Comparison of ENCODE assay signal across 13 cellular contexts in the genomic region with DNA sequence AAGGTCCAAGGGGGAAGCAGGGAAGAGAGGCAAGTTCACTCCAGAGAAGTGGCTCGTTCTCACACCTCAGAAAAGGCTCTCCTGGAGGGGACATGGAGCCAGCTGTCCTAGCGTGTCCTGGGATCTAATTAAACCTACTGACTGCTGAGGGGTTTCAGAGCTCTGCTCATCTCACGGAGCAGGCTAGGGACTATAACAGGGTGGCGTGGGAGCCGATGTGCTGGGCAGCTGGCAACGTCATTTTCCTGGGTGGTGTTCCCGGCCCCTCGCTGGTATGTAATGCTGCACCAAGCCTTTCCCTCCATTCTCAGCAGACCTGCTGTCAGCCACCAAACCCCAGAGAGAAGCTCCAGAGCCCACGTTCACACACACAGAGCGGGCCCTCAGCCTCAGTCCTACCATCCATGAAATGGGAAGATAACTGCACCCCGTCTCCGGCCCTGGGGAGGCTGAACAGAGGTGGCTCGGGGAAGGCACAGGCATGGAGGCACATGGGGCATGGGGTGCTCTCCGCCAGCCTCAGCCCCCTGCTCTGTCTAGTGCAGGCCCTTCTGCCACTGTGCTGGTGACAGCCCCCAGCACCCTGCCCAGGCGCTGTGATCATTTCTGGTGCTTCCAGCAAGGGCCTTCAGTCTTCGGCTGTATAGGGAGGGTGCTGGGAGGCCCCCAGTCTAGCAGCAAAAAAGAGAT. TPM values are rescaled to one million over a fixed set of nuclear protein-coding genes. Genes with fewer than 3 reads are reported as not detected.
A peak's percentile ranks its signal among the peaks of the same experiment; 100 is the strongest.
DNase-seq lines count a peak whose midpoint lies in the region; ATAC-seq and TF ChIP-seq lines count a peak whose summit lies in the region.
"Had no signal": no experiment of that assay in that cellular context is flagged by ENCODE, and none has a peak within 500 bp of the region (broad histone marks: within the 10 kb centered on the region; RNA-seq: fewer than 3 reads in every experiment).

No MANE protein-coding gene starts in this region.

- H3K4me3 Mint-ChIP-seq in CD14-positive monocyte (peak overlapping the region; percentile 53 to 60), Calu3 (ENCODE audit: low read depth, unreplicated experiment) (no peak overlapping the region)
- H3K4me3 Mint-ChIP-seq in activated T-helper 2 cell treated with anti-CD3 and anti-CD28 coated beads, Interferon-gamma antibody, Interleukin-2, Interleukin-4, amounts not matched to agents 10 μg/mL and 5 μg/mL and 100 μg/mL, durations not matched to agents 14 hours and 24 hours and 36 hours (ENCODE audit: low read depth) = peak overlapping the region; percentile 94
- peak overlapping the region in 7 of 10 donors; percentile 20 to 90 (median 71) for H3K4me3 Mint-ChIP-seq in naive thymus-derived CD8-positive, alpha-beta T cell
- H3K4me3 Mint-ChIP-seq: activated B cell treated with CpG ODN at 0.5 μM for 24 hours had no signal

- DNase-seq in CD14-positive monocyte (ENCODE audit: low spot score) (no peak), GF-D8 (lab: John Stamatoyannopoulos, UW) (peak; percentile 50), left ventricle myocardium superior (no peak), Calu3 (no peak), COLO668 (lab: John Stamatoyannopoulos, UW; ENCODE audit: unreplicated experiment) (no peak)
- DNase-seq in activated T-helper 2 cell treated with anti-CD3 and anti-CD28 coated beads, Interferon-gamma antibody, Interleukin-2, Interleukin-4, amounts not matched to agents 10 μg/mL and 5 μg/mL and 100 μg/mL, durations not matched to agents 14 hours and 24 hours and 36 hours (ENCODE audit: low spot score) = peak; percentile 7
- no peak for DNase-seq in naive thymus-derived CD8-positive, alpha-beta T cell
- DNase-seq: activated B cell treated with CpG ODN at 0.5 μM for 24 hours, DMS153, NCI-H1092, psoas muscle had no signal

- POLR2A ChIA-PET in naive thymus-derived CD8-positive, alpha-beta T cell (lab: Charles Lee) = no interaction called here

- BruUV-seq in Calu3 (replicated peaks; lab: Mats Ljungman, UMichigan) = no TSS peak

- CTCF ChIA-PET in Calu3 (lab: Charles Lee) = no interaction called here

- peaks cover 5 to 11% of the 10 kb centered on the region in 2 donors for H3K36me3 Mint-ChIP-seq in CD14-positive monocyte
- peaks cover 82% of the 10 kb centered on the region for H3K36me3 Mint-ChIP-seq in activated T-helper 2 cell treated with anti-CD3 and anti-CD28 coated beads, Interferon-gamma antibody, Interleukin-2, Interleukin-4, amounts not matched to agents 10 μg/mL and 5 μg/mL and 100 μg/mL, durations not matched to agents 14 hours and 24 hours and 36 hours (ENCODE audit: low read depth)
- H3K36me3 Mint-ChIP-seq in naive thymus-derived CD8-positive, alpha-beta T cell = peaks cover 2 to 10% (median 8%) of the 10 kb centered on the region in 3 donors
- H3K36me3 Mint-ChIP-seq in Calu3 (ENCODE audit: insufficient read depth, unreplicated experiment) = no peaks in the 10 kb centered on the region

- TF ChIP-seq CTCF in CD14-positive monocyte (IDR thresholded peaks at IDR 0.05) = no peak
- no peak for TF ChIP-seq CTCF in Calu3 (IDR thresholded peaks at IDR 0.05; ENCODE audit: unreplicated experiment)

- H3K9me3 Mint-ChIP-seq in CD14-positive monocyte = peaks cover 15 to 20% (median 19%) of the 10 kb centered on the region in 7 donors
- H3K9me3 Mint-ChIP-seq in activated T-helper 2 cell treated with anti-CD3 and anti-CD28 coated beads, Interferon-gamma antibody, Interleukin-2, Interleukin-4, amounts not matched to agents 10 μg/mL and 5 μg/mL and 100 μg/mL, durations not matched to agents 14 hours and 24 hours and 36 hours = peaks cover 21% of the 10 kb centered on the region
- H3K9me3 Mint-ChIP-seq in naive thymus-derived CD8-positive, alpha-beta T cell = peaks cover 0 to 20% (median 15%) of the 10 kb centered on the region in 9 donors
- H3K9me3 Mint-ChIP-seq in Calu3 (ENCODE audit: low read depth, unreplicated experiment) = no peaks in the 10 kb centered on the region

- H3K27ac Mint-ChIP-seq in CD14-positive monocyte = peak overlapping the region; percentile 45 to 83 (median 59)
- peak overlapping the region; percentile 72 for H3K27ac Mint-ChIP-seq in activated T-helper 2 cell treated with anti-CD3 and anti-CD28 coated beads, Interferon-gamma antibody, Interleukin-2, Interleukin-4, amounts not matched to agents 10 μg/mL and 5 μg/mL and 100 μg/mL, durations not matched to agents 14 hours and 24 hours and 36 hours
- peak overlapping the region; percentile 20 to 94 (median 70) for H3K27ac Mint-ChIP-seq in naive thymus-derived CD8-positive, alpha-beta T cell
- H3K27ac Mint-ChIP-seq in Calu3 (ENCODE audit: unreplicated experiment) = no peak overlapping the region
- H3K27ac Mint-ChIP-seq: activated B cell treated with CpG ODN at 0.5 μM for 24 hours had no signal

- H3K27me3 Mint-ChIP-seq in CD14-positive monocyte (ENCODE audit: low read depth in 3 of 3) (peaks cover 0 to 9% (median 2%) of the 10 kb centered on the region in 3 donors), Calu3 (ENCODE audit: unreplicated experiment) (no peaks in the 10 kb centered on the region)
- no peaks in the 10 kb centered on the region for H3K27me3 Mint-ChIP-seq in activated T-helper 2 cell treated with anti-CD3 and anti-CD28 coated beads, Interferon-gamma antibody, Interleukin-2, Interleukin-4, amounts not matched to agents 10 μg/mL and 5 μg/mL and 100 μg/mL, durations not matched to agents 14 hours and 24 hours and 36 hours (ENCODE audit: low read depth)
- H3K27me3 Mint-ChIP-seq in naive thymus-derived CD8-positive, alpha-beta T cell = no peaks in the 10 kb centered on the region

- ATAC-seq in naive thymus-derived CD8-positive, alpha-beta T cell = no peak
- ATAC-seq in left ventricle myocardium superior = no peak
- ATAC-seq: GM12878 had no signal

- intact Hi-C loops in CD14-positive monocyte (cut with micrococcal nuclease) (no loop called here), left ventricle myocardium superior (cut with micrococcal nuclease) (no loop called here), Calu3 (cut with micrococcal nuclease; ENCODE audit: unreplicated experiment) (no loop called here)
- intact Hi-C loops in activated T-helper 2 cell treated with anti-CD3 and anti-CD28 coated beads, Interferon-gamma antibody, Interleukin-2, Interleukin-4, amounts not matched to agents 10 μg/mL and 5 μg/mL and 100 μg/mL, durations not matched to agents 14 hours and 24 hours and 36 hours (cut with micrococcal nuclease) = no loop called here

- peaks cover 78% of the 10 kb centered on the region for H3K4me1 Mint-ChIP-seq in CD14-positive monocyte
- H3K4me1 Mint-ChIP-seq in activated T-helper 2 cell treated with anti-CD3 and anti-CD28 coated beads, Interferon-gamma antibody, Interleukin-2, Interleukin-4, amounts not matched to agents 10 μg/mL and 5 μg/mL and 100 μg/mL, durations not matched to agents 14 hours and 24 hours and 36 hours (ENCODE audit: low read depth) = peaks cover 62% of the 10 kb centered on the region
- H3K4me1 Mint-ChIP-seq in naive thymus-derived CD8-positive, alpha-beta T cell = peaks cover 15 to 67% (median 47%) of the 10 kb centered on the region in 4 donors
- H3K4me1 Mint-ChIP-seq in Calu3 (ENCODE audit: low read depth, unreplicated experiment) = no peaks in the 10 kb centered on the region

RNA-seq across cellular contexts. Expression of gene CST7, which starts 1.9 kb away (rescaled TPM):
- polyA plus RNA-seq in CD14-positive monocyte = 1 to 10 TPM; 1.8 to 3.2 TPM
- 115 and 121 TPM in 2 replicates for total RNA-seq in activated T-helper 2 cell treated with anti-CD3 and anti-CD28 coated beads, Interferon-gamma antibody, Interleukin-2, Interleukin-4, amounts not matched to agents 10 μg/mL and 5 μg/mL and 100 μg/mL, durations not matched to agents 14 hours and 24 hours and 36 hours
- total RNA-seq in naive thymus-derived CD8-positive, alpha-beta T cell = 1 to 10 TPM; 5.5 to 6.6 TPM
- polyA plus RNA-seq in naive thymus-derived CD8-positive, alpha-beta T cell = 100 to 1,000 TPM in 1 of 3 donors, 10 to 100 TPM in 2; 13.3 to 581 (median 21.3) TPM
- total RNA-seq in left ventricle myocardium superior (0.92 TPM), Calu3 (2022) (not detected in 2 replicates)
- total RNA-seq: GM12878, NCI-H460 had no signal

RNA-seq across cellular contexts. Expression of gene APMAP, which starts 41.6 kb away (rescaled TPM):
- polyA plus RNA-seq in CD14-positive monocyte = 10 to 100 TPM; 73.2 to 74.0 TPM
- total RNA-seq in activated T-helper 2 cell treated with anti-CD3 and anti-CD28 coated beads, Interferon-gamma antibody, Interleukin-2, Interleukin-4, amounts not matched to agents 10 μg/mL and 5 μg/mL and 100 μg/mL, durations not matched to agents 14 hours and 24 hours and 36 hours = 48.5 and 48.8 TPM in 2 replicates
- 10 to 100 TPM; 46.0 to 46.2 TPM for total RNA-seq in naive thymus-derived CD8-positive, alpha-beta T cell
- polyA plus RNA-seq in naive thymus-derived CD8-positive, alpha-beta T cell = 100 to 1,000 TPM in 1 of 3 donors, 10 to 100 TPM in 2; 74.5 to 234 (median 81.7) TPM
- 25.9 TPM for total RNA-seq in left ventricle myocardium superior
- total RNA-seq in Calu3 (2022) = 29.9 and 30.7 TPM in 2 replicates

Comparison
In these comparisons a context has a peak if more than half of its experiments do, and no peak if none do; other contexts are left out.
1. DNase-seq: peak in GF-D8 (single experiment) and activated T-helper 2 cell treated with anti-CD3 and anti-CD28 coated beads, Interferon-gamma antibody, Interleukin-2, Interleukin-4, amounts not matched to agents 10 μg/mL and 5 μg/mL and 100 μg/mL, durations not matched to agents 14 hours and 24 hours and 36 hours (single experiment); none in CD14-positive monocyte (single experiment), naive thymus-derived CD8-positive, alpha-beta T cell (0 of 10), left ventricle myocardium superior (single experiment), Calu3 (single experiment) and COLO668 (single experiment).
2. RNA of gene CST7, which starts 1.9 kb away (total RNA-seq): 115 to 121 TPM in activated T-helper 2 cell treated with anti-CD3 and anti-CD28 coated beads, Interferon-gamma antibody, Interleukin-2, Interleukin-4, amounts not matched to agents 10 μg/mL and 5 μg/mL and 100 μg/mL, durations not matched to agents 14 hours and 24 hours and 36 hours; 5.5 to 6.6 TPM in naive thymus-derived CD8-positive, alpha-beta T cell, 0.92 TPM in left ventricle myocardium superior (single experiment) and not detected in Calu3; every median in the first group is over 10 times any median in the second.